8 cellular contexts compared by ENCODE assay signal in genomic region chr2:138502253-138503086, GRCh38. TPM values are rescaled to one million over a fixed set of nuclear protein-coding genes. Genes with fewer than 3 reads are reported as not detected.
DNase-seq lines count a peak whose midpoint lies in the region; ATAC-seq and TF ChIP-seq lines count a peak whose summit lies in the region.

No MANE protein-coding gene starts in this region.

- peak overlapping the region; percentile 79 to 97 (median 92) for H3K27ac ChIP-seq in heart right ventricle

- H3K4me1 ChIP-seq in BE2C = no peaks in the 10 kb centered on the region
- peaks cover 0 to 69% (median 50%) of the 10 kb centered on the region in 9 donors for H3K4me1 ChIP-seq in heart right ventricle

- 1 to 3% methylated on average over 20 to 26 of the region's 26 CpGs for WGBS in heart right ventricle, 2 donors

- H3K27me3 ChIP-seq in BE2C (no peaks in the 10 kb centered on the region), heart right ventricle (no peaks in the 10 kb centered on the region)

- H3K36me3 ChIP-seq in BE2C (no peaks in the 10 kb centered on the region), heart right ventricle (no peaks in the 10 kb centered on the region)

- intact Hi-C loops in heart right ventricle (cut with DNase I) = loop anchor here in 3 of 10 donors (5.0 to 10.0 kb wide), 2 partner anchors 52 to 205 kb away; no protein-coding TSS in a partner anchor

- ATAC-seq in GM19324 (IDR thresholded peaks at IDR 0.05; ENCODE audit: low FRiP score, unreplicated experiment) = peak; percentile 1
- ATAC-seq in heart right ventricle = peak in 6 of 8 donors; percentile 12 to 39 (median 21)
- no peak for ATAC-seq in HG03039 (IDR thresholded peaks at IDR 0.05; ENCODE audit: unreplicated experiment)

- no peaks in the 10 kb centered on the region for H3K9me3 ChIP-seq in BE2C
- H3K9me3 ChIP-seq in heart right ventricle = no peaks in the 10 kb centered on the region

- H3K4me3 ChIP-seq in BE2C (ENCODE audit: low read depth, low read length) = peak overlapping the region; percentile 85
- peak overlapping the region; percentile 79 to 98 (median 92) for H3K4me3 ChIP-seq in heart right ventricle

- TF ChIP-seq CTCF in BE2C (IDR thresholded peaks at IDR 0.05; ENCODE audit: low read depth, low read length) (no peak), heart right ventricle (IDR thresholded peaks at IDR 0.05) (no peak)

- no peak for DNase-seq in BE2C
- peak; percentile 21 for DNase-seq in M059J (ENCODE audit: low read depth)
- DNase-seq in activated T-helper 9 cell treated with anti-CD3 and anti-CD28 coated beads, Interleukin-2, amount 50 U/mL, for 16 hours (ENCODE audit: low read depth) = peak; percentile 1
- DNase-seq in heart right ventricle = no peak
- peak; percentile 18 for DNase-seq in putamen (ENCODE audit: low spot score)
- no peak for DNase-seq in activated CD8-positive, alpha-beta memory T cell treated with anti-CD3 and anti-CD28 coated beads, Interleukin-2, amount 50 U/mL, for 48 hours

RNA-seq across cellular contexts. Expression of gene SPOPL, which starts 0.9 kb away (rescaled TPM):
- polyA plus RNA-seq in BE2C (2012; ENCODE audit: insufficient read depth, insufficient read length, low read depth) = 4.8 TPM
- 17.2 and 19.5 TPM in 2 replicates for total RNA-seq in M059J (2014; rRNA removed; shearing (Covaris generic))
- 10 to 100 TPM; 10.0 to 19.9 (median 14.6) TPM for total RNA-seq in heart right ventricle
- 1 to 10 TPM; 2.2 to 2.9 TPM for polyA plus RNA-seq in heart right ventricle

Comparison
In these comparisons a context has a peak if more than half of its experiments do, and no peak if none do; other contexts are left out.
1. DNase-seq: peak in M059J (single experiment), activated T-helper 9 cell treated with anti-CD3 and anti-CD28 coated beads, Interleukin-2, amount 50 U/mL, for 16 hours (single experiment) and putamen (single experiment); none in BE2C (single experiment), heart right ventricle (0 of 2) and activated CD8-positive, alpha-beta memory T cell treated with anti-CD3 and anti-CD28 coated beads, Interleukin-2, amount 50 U/mL, for 48 hours (single experiment).